Comparison of ENCODE assay signal across 12 cellular contexts in the genomic region with DNA sequence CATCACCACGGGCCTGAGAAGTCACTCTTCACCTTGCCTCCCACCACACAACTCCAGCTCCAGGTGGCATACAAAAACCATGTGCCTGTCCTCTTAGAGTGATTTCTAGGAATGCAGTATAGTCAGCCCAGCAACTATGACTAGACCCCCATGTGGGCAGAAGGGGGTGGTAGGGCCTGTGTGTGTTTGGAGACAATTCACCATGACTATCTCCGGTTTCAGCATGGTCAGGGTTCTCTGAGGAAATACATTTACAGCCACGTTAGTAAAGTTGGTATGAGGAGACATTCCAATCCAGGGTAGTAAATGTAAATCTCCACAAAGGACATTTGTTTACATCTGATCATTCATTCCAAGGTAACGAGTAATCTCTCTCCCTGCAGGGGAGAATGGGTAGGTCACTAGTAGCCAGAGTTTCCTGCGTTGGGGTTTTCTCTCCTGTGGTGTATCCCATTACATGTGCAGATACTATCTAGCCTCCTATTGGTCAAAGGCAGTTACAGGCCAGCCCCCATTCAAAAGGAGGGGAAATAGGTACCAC. TPM values are rescaled to one million over a fixed set of nuclear protein-coding genes. Genes with fewer than 3 reads are reported as not detected.
A peak's percentile ranks its signal among the peaks of the same experiment; 100 is the strongest.
DNase-seq lines count a peak whose midpoint lies in the region; ATAC-seq, FAIRE-seq and TF ChIP-seq lines count a peak whose summit lies in the region.
"Had no signal": no experiment of that assay in that cellular context is flagged by ENCODE, and none has a peak within 500 bp of the region (broad histone marks: within the 10 kb centered on the region; RNA-seq: fewer than 3 reads in every experiment).

No MANE protein-coding gene starts in this region.

- no peak overlapping the region for H2BK15ac ChIP-seq in mesendoderm (replicated peaks; ENCODE audit: low read depth)

- no peaks in the 10 kb centered on the region for H4K20me1 ChIP-seq in DND-41 (ENCODE audit: insufficient read depth, low read length)

- H3K23ac ChIP-seq in mesendoderm (ENCODE audit: low read length) = no peak overlapping the region

- peaks cover 12% of the 10 kb centered on the region for H3K79me2 ChIP-seq in DND-41 (ENCODE audit: insufficient read depth, low read length)
- H3K79me2 ChIP-seq in mesendoderm (ENCODE audit: control insufficient read depth, insufficient read depth, low read length) = no peaks in the 10 kb centered on the region

- H3K27me3 ChIP-seq in DND-41 (ENCODE audit: insufficient read depth, low read length, poor library complexity) (no peaks in the 10 kb centered on the region), bronchial epithelial cell (ENCODE audit: control insufficient read depth, insufficient read depth, low read length) (no peaks in the 10 kb centered on the region), mesendoderm (ENCODE audit: insufficient read depth, low read length, poor library complexity) (no peaks in the 10 kb centered on the region)
- H3K27me3 ChIP-seq: testis had no signal

- H3K4ac ChIP-seq in mesendoderm (ENCODE audit: low read depth, low read length) = no peak overlapping the region

- peak overlapping the region; percentile 63 for H3K27ac ChIP-seq in DND-41 (ENCODE audit: low read length)
- H3K27ac ChIP-seq in mesendoderm (ENCODE audit: low read depth, low read length) = no peak overlapping the region
- H3K27ac ChIP-seq: testis had no signal

- H3K4me3 ChIP-seq in DND-41 (ENCODE audit: low read depth in 1 of 2, low read length in 2 of 2) (no peak overlapping the region), bronchial epithelial cell (ENCODE audit: low read depth, low read length) (no peak overlapping the region), mesendoderm (ENCODE audit: low read length) (no peak overlapping the region)
- H3K4me3 ChIP-seq: lung, testis had no signal

- no peak for FAIRE-seq in bronchial epithelial cell (lab: Jason Lieb, UNC)

- no peaks in the 10 kb centered on the region for H3K79me1 ChIP-seq in mesendoderm (ENCODE audit: low read length)

- H4K5ac ChIP-seq in mesendoderm (ENCODE audit: low read length) = no peak overlapping the region

- H3K56ac ChIP-seq in mesendoderm (ENCODE audit: low read length) = no peak overlapping the region

- H4K8ac ChIP-seq in mesendoderm (ENCODE audit: low read depth, low read length) = no peak overlapping the region

- ATAC-seq in DND-41 (ENCODE audit: insufficient read depth, low read depth) = peak; percentile 12; the same call in 2 of the 3 replicates
- ATAC-seq in HG02870 (IDR thresholded peaks at IDR 0.05; ENCODE audit: unreplicated experiment) = no peak

- H3K36me3 ChIP-seq in DND-41 (ENCODE audit: insufficient read depth, low read length) = no peaks in the 10 kb centered on the region
- no peaks in the 10 kb centered on the region for H3K36me3 ChIP-seq in bronchial epithelial cell (ENCODE audit: control insufficient read depth, insufficient read depth, low read length)
- H3K36me3 ChIP-seq in mesendoderm (ENCODE audit: control insufficient read depth, insufficient read depth, low read length) = no peaks in the 10 kb centered on the region

- no peak overlapping the region for H2BK120ac ChIP-seq in mesendoderm (ENCODE audit: low read depth, low read length)

- H3K9ac ChIP-seq in DND-41 (ENCODE audit: low read depth, low read length) = no peak overlapping the region
- no peak overlapping the region for H3K9ac ChIP-seq in mesendoderm (ENCODE audit: low read length)

- H2AFZ ChIP-seq in DND-41 (ENCODE audit: low read depth, low read length) = no peak overlapping the region

- H3K18ac ChIP-seq in mesendoderm (ENCODE audit: low read length) = no peak overlapping the region

- no peak overlapping the region for H2AK5ac ChIP-seq in mesendoderm (ENCODE audit: low read length)

- H3K4me1 ChIP-seq in DND-41 (ENCODE audit: insufficient read depth, low read length) = peaks cover 43% of the 10 kb centered on the region
- H3K4me1 ChIP-seq in mesendoderm (ENCODE audit: control insufficient read depth, low read depth, low read length) = no peaks in the 10 kb centered on the region
- H3K4me1 ChIP-seq: testis had no signal

- no peaks in the 10 kb centered on the region for H3K9me3 ChIP-seq in DND-41 (ENCODE audit: insufficient read depth, low read length, severe bottlenecking)
- H3K9me3 ChIP-seq: testis had no signal

- no peak overlapping the region for H2BK5ac ChIP-seq in mesendoderm (ENCODE audit: low read length)

- TF ChIP-seq CTCF in DND-41 (IDR thresholded peaks at IDR 0.05; ENCODE audit: borderline replicate concordance, extremely low read depth, low read length, poor library complexity, severe bottlenecking) (no peak), bronchial epithelial cell (IDR thresholded peaks at IDR 0.05; ENCODE audit: insufficient read depth, low read length, severe bottlenecking) (no peak)

- H3K4me2 ChIP-seq in DND-41 (ENCODE audit: insufficient read depth, low read length) = no peak overlapping the region
- no peak overlapping the region for H3K4me2 ChIP-seq in mesendoderm (ENCODE audit: low read length)

- DNase-seq in DND-41 (peak; percentile 50), LoVo (ENCODE audit: low spot score) (peak; percentile 47), bronchial epithelial cell (ENCODE audit: low read depth) (peak; percentile 95), mesendoderm (peak; percentile 96), NCI-H2171 treated with DMSO at 0.1 percent for 48 hours (lab: John Stamatoyannopoulos, UW) (no peak), NOMO-1 treated with dmso at 0.1 percent for 144 hours (lab: John Stamatoyannopoulos, UW; ENCODE audit: unreplicated experiment) (no peak), retina (no peak)
- DNase-seq: activated CD4-positive, alpha-beta T cell treated with anti-CD3 and anti-CD28 coated beads, Interleukin-2, amount 50 U/mL, for 48 hours; cortex of kidney; testis had no signal

- no CpG with 5 or more reads among the region's 5 CpGs for WGBS in mesendoderm (ENCODE audit: extremely low coverage, insufficient coverage, low lambda C conversion rate)

RNA-seq across cellular contexts. Expression of gene MTMR1, which starts 4.2 kb away (rescaled TPM):
- total RNA-seq in bronchial epithelial cell = 14.0 and 15.2 TPM in 2 replicates
- polyA plus RNA-seq in mesendoderm (2013, experiment 1 of 2) = 21.8 TPM
- 20.8 TPM for polyA plus RNA-seq in mesendoderm (2013, experiment 2 of 2)

Comparison
In these comparisons a context has a peak if more than half of its experiments do, and no peak if none do; other contexts are left out.
1. DNase-seq: peak in DND-41 (single experiment), LoVo (single experiment), bronchial epithelial cell (single experiment) and mesendoderm (single experiment); none in NCI-H2171 treated with DMSO at 0.1 percent for 48 hours (single experiment), NOMO-1 treated with dmso at 0.1 percent for 144 hours (single experiment) and retina (single experiment).